ENCODE assay signal across 8 cellular contexts in the genomic region with DNA sequence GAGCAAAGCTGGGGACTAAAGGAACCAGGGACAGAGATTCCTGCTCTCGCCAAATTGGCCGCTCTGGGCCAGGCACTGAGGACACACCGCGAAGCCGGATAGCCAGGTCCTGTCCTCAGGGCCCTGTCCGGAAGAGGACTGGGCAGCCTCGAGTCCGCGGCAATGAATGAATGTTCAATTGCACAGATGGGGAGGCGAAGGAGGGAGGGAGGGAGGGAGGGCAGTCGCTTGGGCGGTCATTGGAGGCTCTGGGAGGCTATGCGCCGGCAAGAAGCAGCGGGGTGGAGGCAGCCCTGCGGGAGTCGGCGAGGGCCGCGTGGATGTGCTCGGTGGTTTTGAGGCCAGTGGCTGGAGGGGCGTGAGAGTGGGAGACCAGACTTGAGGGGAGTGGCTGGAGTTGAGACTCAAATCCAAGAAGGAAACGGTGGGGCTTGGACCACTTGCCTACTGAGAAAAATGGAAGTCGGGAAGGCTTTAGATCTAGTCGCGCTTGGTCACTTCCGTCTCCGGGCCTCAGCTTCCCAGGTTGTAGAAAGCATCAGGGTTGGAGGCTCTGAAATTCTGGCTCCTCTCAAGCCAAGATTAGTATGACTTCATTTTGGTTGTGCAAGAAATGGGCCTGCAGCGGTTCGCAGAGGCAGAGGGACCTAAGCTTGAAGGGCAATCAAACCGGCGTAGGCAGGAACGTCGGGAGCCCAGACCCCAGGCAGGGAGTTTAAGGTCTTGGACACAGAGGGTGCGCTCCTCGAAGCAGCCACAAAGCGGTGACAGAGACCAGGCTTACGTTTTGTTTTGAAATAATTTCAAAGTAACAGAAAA. TPM values are rescaled to one million over a fixed set of nuclear protein-coding genes. Genes with fewer than 3 reads are reported as not detected.
DNase-seq lines count a peak whose midpoint lies in the region; ATAC-seq, FAIRE-seq and TF ChIP-seq lines count a peak whose summit lies in the region.

No MANE protein-coding gene starts in this region.

- peak; percentile 96 for TF ChIP-seq CTCF in BE2C (IDR thresholded peaks at IDR 0.05; ENCODE audit: low read depth, low read length)
- TF ChIP-seq CTCF in OCI-LY1 (IDR thresholded peaks at IDR 0.05; ENCODE audit: low read length) = peak; percentile 98

- peak; percentile 97 for FAIRE-seq in GM19239 (lab: Jason Lieb, UNC)

- DNase-seq in BE2C (peak; percentile 84), GM19239 (ENCODE audit: insufficient read length, low spot score) (peak; percentile 88)
- DNase-seq in activated T-cell treated with anti-CD3 and anti-CD28 coated beads, Interleukin-2, amount 50 U/mL, for 24 hours = peak; percentile 77
- peak; percentile 44 to 74 (median 56) for DNase-seq in stimulated activated naive CD4-positive, alpha-beta T cell (lab: John Stamatoyannopoulos, UW)

- no peaks in the 10 kb centered on the region for H4K20me1 ChIP-seq in OCI-LY1 (ENCODE audit: insufficient read depth, low read length)

- peak overlapping the region; percentile 43 for H2AFZ ChIP-seq in OCI-LY1 (ENCODE audit: low read length)

- ATAC-seq in esophagus mucosa = peak; percentile 65

- H3K27ac ChIP-seq in HUES6 (ENCODE audit: low read depth, low read length) (peak overlapping the region; percentile 90; the same call in 1 of the 2 replicates), OCI-LY1 (ENCODE audit: low read depth, low read length, poor library complexity, severe bottlenecking) (no peak overlapping the region)

- H3K4me3 Mint-ChIP-seq in activated T-cell treated with anti-CD3 and anti-CD28 coated beads, Interleukin-2, amount 50 U/mL, for 24 hours = peak overlapping the region; percentile 92

- no peaks in the 10 kb centered on the region for H3K9me2 ChIP-seq in OCI-LY1 (ENCODE audit: low read depth, low read length)

- no peaks in the 10 kb centered on the region for H3K27me3 Mint-ChIP-seq in activated T-cell treated with anti-CD3 and anti-CD28 coated beads, Interleukin-2, amount 50 U/mL, for 24 hours

- no peaks in the 10 kb centered on the region for H3F3A ChIP-seq in OCI-LY1 (ENCODE audit: insufficient read depth, low read length)

- H3K4me1 Mint-ChIP-seq in activated T-cell treated with anti-CD3 and anti-CD28 coated beads, Interleukin-2, amount 50 U/mL, for 24 hours (ENCODE audit: low read depth) = peaks cover 21% of the 10 kb centered on the region

- H3K27me3 ChIP-seq in BE2C (no peaks in the 10 kb centered on the region), HUES6 (ENCODE audit: control insufficient read depth, insufficient read depth, low read length) (no peaks in the 10 kb centered on the region), OCI-LY1 (ENCODE audit: insufficient read depth, low read length) (no peaks in the 10 kb centered on the region), mucosa of stomach (ENCODE audit: control insufficient read depth, insufficient read depth, low read length) (no peaks in the 10 kb centered on the region)

- no peaks in the 10 kb centered on the region for H3K9me3 Mint-ChIP-seq in activated T-cell treated with anti-CD3 and anti-CD28 coated beads, Interleukin-2, amount 50 U/mL, for 24 hours

- H3K9ac ChIP-seq in HUES6 (ENCODE audit: low read length) (peak overlapping the region; percentile 93), OCI-LY1 (ENCODE audit: low read length) (peak overlapping the region; percentile 80), mucosa of stomach (ENCODE audit: low read length) (peak overlapping the region; percentile 93)

- H3K36me3 ChIP-seq in BE2C (no peaks in the 10 kb centered on the region), HUES6 (ENCODE audit: control insufficient read depth, insufficient read depth, low read length) (no peaks in the 10 kb centered on the region), OCI-LY1 (ENCODE audit: insufficient read depth, low read length) (no peaks in the 10 kb centered on the region), mucosa of stomach (ENCODE audit: control insufficient read depth, insufficient read depth, low read length) (no peaks in the 10 kb centered on the region)

- H3K36me3 Mint-ChIP-seq in activated T-cell treated with anti-CD3 and anti-CD28 coated beads, Interleukin-2, amount 50 U/mL, for 24 hours (ENCODE audit: low read depth) = no peaks in the 10 kb centered on the region

- H3K4me1 ChIP-seq in BE2C (peaks cover 14% of the 10 kb centered on the region), HUES6 (ENCODE audit: control insufficient read depth, insufficient read depth, low read length) (peaks cover 29% of the 10 kb centered on the region), OCI-LY1 (ENCODE audit: insufficient read depth, low read length, severe bottlenecking) (peaks cover 23% of the 10 kb centered on the region), mucosa of stomach (ENCODE audit: control insufficient read depth, insufficient read depth, low read length) (peaks cover 50% of the 10 kb centered on the region)

- H3K9me3 ChIP-seq in BE2C (no peaks in the 10 kb centered on the region), HUES6 (ENCODE audit: control insufficient read depth, insufficient read depth, low read depth, low read length) (no peaks in the 10 kb centered on the region), OCI-LY1 (ENCODE audit: low read length) (no peaks in the 10 kb centered on the region), mucosa of stomach (ENCODE audit: control insufficient read depth, low read length) (no peaks in the 10 kb centered on the region)

- H3K4me3 ChIP-seq in BE2C (ENCODE audit: low read depth, low read length) = peak overlapping the region; percentile 54
- peak overlapping the region; percentile 72 for H3K4me3 ChIP-seq in HUES6 (ENCODE audit: low read depth, low read length)
- peak overlapping the region; percentile 82 for H3K4me3 ChIP-seq in OCI-LY1 (ENCODE audit: low read depth, low read length, poor library complexity, severe bottlenecking)
- H3K4me3 ChIP-seq in mucosa of stomach (ENCODE audit: low read length) = peak overlapping the region; percentile 48

- peak overlapping the region; percentile 98 for H3K4me2 ChIP-seq in OCI-LY1 (ENCODE audit: low read length)

- H3K27ac Mint-ChIP-seq in activated T-cell treated with anti-CD3 and anti-CD28 coated beads, Interleukin-2, amount 50 U/mL, for 24 hours = peak overlapping the region; percentile 91

- no peaks in the 10 kb centered on the region for H3K79me2 ChIP-seq in OCI-LY1 (ENCODE audit: insufficient read depth, low read length)

RNA-seq across cellular contexts. Expression of a gene that starts 21.1 kb away (rescaled TPM):
- 227 TPM for polyA plus RNA-seq in BE2C (2012; ENCODE audit: insufficient read depth, insufficient read length, low read depth)
- total RNA-seq in esophagus mucosa = 15.8 TPM
